In genomic region chr19:19324059-19324755, GRCh38 we compare ENCODE assay signal across 19 cellular contexts. TPM values are rescaled to one million over a fixed set of nuclear protein-coding genes. Genes with fewer than 3 reads are reported as not detected.
DNase-seq lines count a peak whose midpoint lies in the region; ATAC-seq and TF ChIP-seq lines count a peak whose summit lies in the region.
"Had no signal": no experiment of that assay in that cellular context is flagged by ENCODE, and none has a peak within 500 bp of the region (broad histone marks: within the 10 kb centered on the region; RNA-seq: fewer than 3 reads in every experiment).

No MANE protein-coding gene starts in this region.

- H3K36me3 ChIP-seq in skeletal muscle satellite cell (ENCODE audit: insufficient read depth, low read length): peaks cover 17% of the 10 kb centered on the region

- H3K27me3 ChIP-seq in skeletal muscle satellite cell (ENCODE audit: control insufficient read depth, insufficient read depth, low read length): no peaks in the 10 kb centered on the region
- H3K27me3 ChIP-seq: foreskin keratinocyte, MG63, Peyer's patch, vagina had no signal

- TF ChIP-seq CTCF in RWPE1 (conservative IDR thresholded peaks at IDR 0.05; ENCODE audit: low read depth): no peak

- peak overlapping the region; percentile 21; the same call in 1 of the 2 replicates for H3K27ac ChIP-seq in RWPE1
- H3K27ac ChIP-seq: foreskin keratinocyte, lower lobe of right lung, Peyer's patch, vagina had no signal

- peak overlapping the region; percentile 11 for H3K4me2 ChIP-seq in skeletal muscle satellite cell (ENCODE audit: low read length)
- H3K4me2 ChIP-seq: smooth muscle cell had no signal

- peaks cover 45% of the 10 kb centered on the region for H3K4me1 Mint-ChIP-seq in activated naive CD4-positive, alpha-beta T cell treated with anti-CD3 and anti-CD28 coated beads, Interleukin-2, amount 50 U/mL, for 24 hours

- no peaks in the 10 kb centered on the region for H3K9me3 ChIP-seq in skeletal muscle satellite cell (replicated peaks; ENCODE audit: low read length)
- H3K9me3 ChIP-seq: lower lobe of right lung, MG63, Peyer's patch, vagina had no signal

- POLR2A ChIA-PET in RWPE1 (lab: Yijun Ruan, JAX; ENCODE audit: low non-redundant PET): no interaction called here

- H3K27me3 Mint-ChIP-seq in activated naive CD4-positive, alpha-beta T cell treated with anti-CD3 and anti-CD28 coated beads, Interleukin-2, amount 50 U/mL, for 24 hours: no peaks in the 10 kb centered on the region
- H3K27me3 Mint-ChIP-seq: stimulated activated memory B cell treated with anti-CD40 and anti-IgM and Interleukin-4, amounts not matched to agents 10 μg/mL and 1 μg/mL and 100 μg/mL, for 72 hours had no signal

- no peaks in the 10 kb centered on the region for H3K9me3 Mint-ChIP-seq in activated naive CD4-positive, alpha-beta T cell treated with anti-CD3 and anti-CD28 coated beads, Interleukin-2, amount 50 U/mL, for 24 hours
- H3K9me3 Mint-ChIP-seq: stimulated activated memory B cell treated with anti-CD40 and anti-IgM and Interleukin-4, amounts not matched to agents 10 μg/mL and 1 μg/mL and 100 μg/mL, for 72 hours had no signal

- H3K27ac Mint-ChIP-seq in activated naive CD4-positive, alpha-beta T cell treated with anti-CD3 and anti-CD28 coated beads, Interleukin-2, amount 50 U/mL, for 24 hours: peak overlapping the region; percentile 57
- H3K27ac Mint-ChIP-seq: stimulated activated memory B cell treated with anti-CD40 and anti-IgM and Interleukin-4, amounts not matched to agents 10 μg/mL and 1 μg/mL and 100 μg/mL, for 72 hours had no signal

- H3K4me3 ChIP-seq in skeletal muscle satellite cell (ENCODE audit: low read length): no peak overlapping the region
- H3K4me3 ChIP-seq: lower lobe of right lung, MG63, Peyer's patch, smooth muscle cell, vagina had no signal

- no peak overlapping the region for H3K9ac ChIP-seq in skeletal muscle satellite cell (ENCODE audit: low read depth, low read length)

- peak overlapping the region; percentile 28 for H3K4me3 Mint-ChIP-seq in activated naive CD4-positive, alpha-beta T cell treated with anti-CD3 and anti-CD28 coated beads, Interleukin-2, amount 50 U/mL, for 24 hours
- H3K4me3 Mint-ChIP-seq: stimulated activated memory B cell treated with anti-CD40 and anti-IgM and Interleukin-4, amounts not matched to agents 10 μg/mL and 1 μg/mL and 100 μg/mL, for 72 hours had no signal

- peaks cover 12% of the 10 kb centered on the region for H3K36me3 Mint-ChIP-seq in activated naive CD4-positive, alpha-beta T cell treated with anti-CD3 and anti-CD28 coated beads, Interleukin-2, amount 50 U/mL, for 24 hours

- CTCF ChIA-PET in RWPE1 (lab: Yijun Ruan, JAX): no interaction called here

- DNase-seq in activated naive CD4-positive, alpha-beta T cell treated with Interleukin-2 at 50 U/mL for 16 hours: no peak
- DNase-seq in RWPE1 (ENCODE audit: low spot score) (no peak), left kidney (ENCODE audit: low read depth, low spot score) (peak; percentile 65), ureter (ENCODE audit: low spot score) (no peak), cortex of kidney (lab: John Stamatoyannopoulos, UW) (no peak)
- DNase-seq: foreskin keratinocyte, HCEC 1CT, lower lobe of right lung, MG63, NCI-H1930, NCI-H526, occipital lobe, Peyer's patch had no signal

- peaks cover 16% of the 10 kb centered on the region for H3K4me1 ChIP-seq in skeletal muscle satellite cell (ENCODE audit: control insufficient read depth, insufficient read depth, low read length)

- no peak for ATAC-seq in GM19328 (IDR thresholded peaks at IDR 0.05; ENCODE audit: unreplicated experiment)
- ATAC-seq: foreskin keratinocyte; lower lobe of right lung; stimulated activated memory B cell treated with anti-CD40 and anti-IgM and Interleukin-4, amounts not matched to agents 10 μg/mL and 1 μg/mL and 100 μg/mL, for 72 hours had no signal

RNA-seq across cellular contexts. Expression of gene MAU2, which starts 3.6 kb away (rescaled TPM):
- total RNA-seq in skeletal muscle satellite cell (2012; rRNA removed): 24.8 and 29.9 TPM in 2 replicates
- 87.4 TPM for total RNA-seq in ureter

RNA-seq across cellular contexts. Expression of gene SUGP1, which starts 3.9 kb away (rescaled TPM):
- 29.2 and 31.2 TPM in 2 replicates for total RNA-seq in skeletal muscle satellite cell (2012; rRNA removed)
- 51.8 TPM for total RNA-seq in ureter

RNA-seq across cellular contexts. Expression of gene TM6SF2, which starts 51.1 kb away (rescaled TPM):
- not detected in 2 replicates for total RNA-seq in skeletal muscle satellite cell (2012; rRNA removed)
- 1.8 TPM for total RNA-seq in ureter
- total RNA-seq: foreskin keratinocyte, occipital lobe, vagina had no signal
